Comparison of ENCODE assay signal across 8 cellular contexts in genomic region chr4:151015458-151016344, GRCh38. TPM values are rescaled to one million over a fixed set of nuclear protein-coding genes. Genes with fewer than 3 reads are reported as not detected.
DNase-seq lines count a peak whose midpoint lies in the region; ATAC-seq and TF ChIP-seq lines count a peak whose summit lies in the region.

No MANE protein-coding gene starts in this region.

- H3K4me3 Mint-ChIP-seq in T-helper 17 cell = peak overlapping the region; percentile 99

- H3K36me3 ChIP-seq in hepatocyte (replicated peaks; ENCODE audit: insufficient read depth, low read depth) = no peaks in the 10 kb centered on the region

- H3K9me2 ChIP-seq in hepatocyte (replicated peaks; ENCODE audit: insufficient read depth) = no peaks in the 10 kb centered on the region

- no peaks in the 10 kb centered on the region for H3K27me3 Mint-ChIP-seq in T-helper 17 cell

- peak overlapping the region; percentile 98 for H2AFZ ChIP-seq in hepatocyte

- TF ChIP-seq CTCF in hepatocyte (IDR thresholded peaks at IDR 0.05; ENCODE audit: poor library complexity) = no peak

- H3K4me2 ChIP-seq in hepatocyte = peak overlapping the region; percentile 78

- H3K4me1 ChIP-seq in hepatocyte (ENCODE audit: insufficient read depth) = no peaks in the 10 kb centered on the region

- H3K4me1 Mint-ChIP-seq in T-helper 17 cell = peaks cover 23% of the 10 kb centered on the region

- H3K36me3 Mint-ChIP-seq in T-helper 17 cell (ENCODE audit: low read depth) = no peaks in the 10 kb centered on the region

- peak; percentile 48 for DNase-seq in NCI-H1436 treated with DMSO at 0.1 percent for 48 hours (lab: John Stamatoyannopoulos, UW)
- DNase-seq in T-helper 17 cell = peak; percentile 78 to 85 (median 81)
- peak; percentile 20 to 92 (median 73) for DNase-seq in anterior cingulate cortex (lab: John Stamatoyannopoulos, UW)
- peak; percentile 94 for DNase-seq in hepatocyte (ENCODE audit: low spot score)
- DNase-seq in retina = peak; percentile 94
- DNase-seq in KG1 (lab: John Stamatoyannopoulos, UW) = no peak

- H3K27me3 ChIP-seq in hepatocyte = no peaks in the 10 kb centered on the region

- peaks cover 33% of the 10 kb centered on the region for H3K79me2 ChIP-seq in hepatocyte

- peak overlapping the region; percentile 77 for H3K4me3 ChIP-seq in hepatocyte

- H3K9me3 ChIP-seq in T-helper 17 cell (ENCODE audit: control insufficient read depth, low read length, poor library complexity, severe bottlenecking) (no peaks in the 10 kb centered on the region), hepatocyte (ENCODE audit: low read depth) (no peaks in the 10 kb centered on the region)

- 1% methylated on average over 70 of the region's 87 CpGs for WGBS in hepatocyte (ENCODE audit: low lambda C conversion rate, missing lambda C conversion rate)

- H3K27ac Mint-ChIP-seq in T-helper 17 cell = peak overlapping the region; percentile 92

- H3K27ac ChIP-seq in hepatocyte = peak overlapping the region; percentile 99

- ATAC-seq in GM18502 (IDR thresholded peaks at IDR 0.05; ENCODE audit: poor library complexity, unreplicated experiment) = peak; percentile 69
- peak; percentile 69 for ATAC-seq in HG02852 (IDR thresholded peaks at IDR 0.05; ENCODE audit: unreplicated experiment)
- peak; percentile 82 for ATAC-seq in T-helper 17 cell

- peaks cover 6% of the 10 kb centered on the region for H4K20me1 ChIP-seq in hepatocyte (ENCODE audit: insufficient read depth, poor library complexity, severe bottlenecking)

RNA-seq across cellular contexts. Expression of gene LRBA, which starts 0.6 kb away (rescaled TPM):
- 10 to 100 TPM; 76.3 to 86.9 TPM for total RNA-seq in T-helper 17 cell
- 69.4 and 71.0 TPM in 2 replicates for total RNA-seq in hepatocyte
- 14.1 and 15.3 TPM in 2 replicates for polyA plus RNA-seq in hepatocyte
